ENCODE assay signal across 29 cellular contexts in the genomic region with DNA sequence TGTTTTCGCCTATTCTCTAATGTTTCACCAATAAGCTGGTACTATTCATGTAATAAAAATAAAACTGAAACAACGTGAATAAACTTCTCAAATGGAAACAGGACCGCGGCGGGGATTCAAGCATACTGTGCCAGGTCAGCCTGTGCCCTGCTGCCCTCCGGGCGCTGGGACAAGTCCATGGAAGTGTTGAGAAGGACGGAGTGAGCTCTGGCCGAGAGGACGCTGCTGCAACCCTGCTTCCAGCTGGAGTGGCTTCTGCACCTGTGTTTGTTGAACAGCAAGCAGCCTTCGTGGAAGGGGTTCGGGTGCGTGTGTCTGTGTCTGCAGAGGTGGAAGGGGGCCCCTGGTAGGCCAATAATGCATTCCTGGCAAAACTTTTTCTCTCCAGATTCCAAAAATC. TPM values are rescaled to one million over a fixed set of nuclear protein-coding genes. Genes with fewer than 3 reads are reported as not detected.
DNase-seq lines count a peak whose midpoint lies in the region; ATAC-seq and TF ChIP-seq lines count a peak whose summit lies in the region.
"Had no signal": no experiment of that assay in that cellular context is flagged by ENCODE, and none has a peak within 500 bp of the region (broad histone marks: within the 10 kb centered on the region; RNA-seq: fewer than 3 reads in every experiment).

No MANE protein-coding gene starts in this region.

- no peaks in the 10 kb centered on the region for H3K79me1 ChIP-seq in neuronal stem cell (ENCODE audit: low read depth, low read length)

- no peak overlapping the region for H2BK5ac ChIP-seq in neuronal stem cell (ENCODE audit: low read length)

- no peak overlapping the region for H2AFZ ChIP-seq in neuronal stem cell (ENCODE audit: low read length)
- H2AFZ ChIP-seq: GM23338, PC-9 had no signal

- H3K4me2 ChIP-seq in neuronal stem cell (ENCODE audit: insufficient read depth, low read length, poor library complexity, severe bottlenecking), result no peak overlapping the region
- H3K4me2 ChIP-seq: GM23338, KMS-11, PC-9 had no signal

- no peak overlapping the region for H3K27ac Mint-ChIP-seq in activated CD8-positive, alpha-beta memory T cell treated with anti-CD3 and anti-CD28 coated beads, Interleukin-2, amount 10 ng/mL, durations not matched to agents 7 days and 5 days
- H3K27ac Mint-ChIP-seq: CD14-positive monocyte; CD8-positive, alpha-beta memory T cell; GM23338 had no signal

- no peaks in the 10 kb centered on the region for H3K36me3 Mint-ChIP-seq in activated CD8-positive, alpha-beta memory T cell treated with anti-CD3 and anti-CD28 coated beads, Interleukin-2, amount 10 ng/mL, durations not matched to agents 7 days and 5 days
- H3K36me3 Mint-ChIP-seq: CD14-positive monocyte; CD8-positive, alpha-beta memory T cell had no signal

- no peak overlapping the region for H4K91ac ChIP-seq in neuronal stem cell (ENCODE audit: low read depth, low read length, poor library complexity)

- no peak overlapping the region for H2BK15ac ChIP-seq in neuronal stem cell (ENCODE audit: low read length)

- H3K18ac ChIP-seq in neuronal stem cell (ENCODE audit: low read length), result peak overlapping the region; percentile 36

- H3K27me3 ChIP-seq in neuronal stem cell (ENCODE audit: control insufficient read depth in 3 of 3, insufficient read depth in 3 of 3, low read depth in 1 of 3, low read length in 3 of 3), result no peaks in the 10 kb centered on the region
- H3K27me3 ChIP-seq: BE2C, SJCRH30 had no signal

- H3K14ac ChIP-seq in neuronal stem cell (ENCODE audit: low read length), result no peak overlapping the region

- no peak overlapping the region for H3K4me3 Mint-ChIP-seq in activated CD8-positive, alpha-beta memory T cell treated with anti-CD3 and anti-CD28 coated beads, Interleukin-2, amount 10 ng/mL, durations not matched to agents 7 days and 5 days
- H3K4me3 Mint-ChIP-seq: CD14-positive monocyte; CD8-positive, alpha-beta memory T cell; GM23338 had no signal

- no peaks in the 10 kb centered on the region for H3K36me3 ChIP-seq in neuronal stem cell (replicated peaks in 1 of 2; ENCODE audit: control insufficient read depth in 2 of 2, insufficient read depth in 2 of 2, low read length in 2 of 2)
- H3K36me3 ChIP-seq: BE2C, SJCRH30 had no signal

- H2AK5ac ChIP-seq in neuronal stem cell (ENCODE audit: low read depth, low read length), result no peak overlapping the region

- ATAC-seq in activated CD8-positive, alpha-beta memory T cell treated with anti-CD3 and anti-CD28 coated beads, Interleukin-2, amount 10 ng/mL, durations not matched to agents 7 days and 5 days, result no peak
- ATAC-seq: GM23338, Right ventricle myocardium inferior had no signal

- no peak overlapping the region for H2BK120ac ChIP-seq in neuronal stem cell (ENCODE audit: low read depth, low read length)

- TF ChIP-seq CTCF in GM10266 (IDR thresholded peaks at IDR 0.05; ENCODE audit: control insufficient read depth, insufficient read depth, low read depth, missing control alignments), result no peak

- H3K9ac ChIP-seq in neuronal stem cell (ENCODE audit: low read depth, low read length, poor library complexity), result no peak overlapping the region
- H3K9ac ChIP-seq: KMS-11 had no signal

- H3K9me3 ChIP-seq in neuronal stem cell (replicated peaks in 1 of 2; ENCODE audit: control insufficient read depth in 2 of 2, insufficient read depth in 1 of 2, low read depth in 1 of 2, low read length in 2 of 2), result no peaks in the 10 kb centered on the region
- H3K9me3 ChIP-seq: BE2C, SJCRH30 had no signal

- H3K4me1 Mint-ChIP-seq in activated CD8-positive, alpha-beta memory T cell treated with anti-CD3 and anti-CD28 coated beads, Interleukin-2, amount 10 ng/mL, durations not matched to agents 7 days and 5 days, result no peaks in the 10 kb centered on the region
- H3K4me1 Mint-ChIP-seq: CD8-positive, alpha-beta memory T cell had no signal

- no peak overlapping the region for H3K23ac ChIP-seq in neuronal stem cell (ENCODE audit: low read depth, low read length, poor library complexity)

- H3K9me3 Mint-ChIP-seq in activated CD8-positive, alpha-beta memory T cell treated with anti-CD3 and anti-CD28 coated beads, Interleukin-2, amount 10 ng/mL, durations not matched to agents 7 days and 5 days (ENCODE audit: low read depth), result no peaks in the 10 kb centered on the region
- H3K9me3 Mint-ChIP-seq: CD8-positive, alpha-beta memory T cell had no signal

- H2BK12ac ChIP-seq in neuronal stem cell (ENCODE audit: low read length), result no peak overlapping the region

- H3K4me1 ChIP-seq in neuronal stem cell (ENCODE audit: control insufficient read depth in 2 of 2, insufficient read depth in 1 of 2, low read depth in 1 of 2, low read length in 2 of 2), result peaks cover 2 to 4% of the 10 kb centered on the region in 2 donors
- H3K4me1 ChIP-seq: BE2C, SJCRH30 had no signal

- no peak overlapping the region for H3K4ac ChIP-seq in neuronal stem cell (ENCODE audit: low read length)

- peak overlapping the region; percentile 48 for H4K8ac ChIP-seq in neuronal stem cell (ENCODE audit: low read depth, low read length)

- CTCF ChIA-PET in activated CD8-positive, alpha-beta memory T cell treated with anti-CD3 and anti-CD28 coated beads, Interleukin-2, amount 10 ng/mL, durations not matched to agents 7 days and 5 days (lab: Charles Lee), result no interaction called here

- no CpG with 5 or more reads among the region's 13 CpGs for WGBS in neuronal stem cell (ENCODE audit: extremely low coverage in 2 of 2, insufficient read length in 2 of 2, insufficient replicate concordance in 1 of 2), 2 donors

- H3K27me3 Mint-ChIP-seq in activated CD8-positive, alpha-beta memory T cell treated with anti-CD3 and anti-CD28 coated beads, Interleukin-2, amount 10 ng/mL, durations not matched to agents 7 days and 5 days, result no peaks in the 10 kb centered on the region

- DNase-seq in activated CD8-positive, alpha-beta memory T cell treated with anti-CD3 and anti-CD28 coated beads, Interleukin-2, amount 10 ng/mL, durations not matched to agents 7 days and 5 days, result peak; percentile 36
- DNase-seq in activated CD8-positive, alpha-beta memory T cell treated with anti-CD3 and anti-CD28 coated beads, Interleukin-2, amount 50 U/mL, for 48 hours, result no peak
- DNase-seq in ecto neural progenitor cell (ENCODE audit: low spot score) (peak; percentile 32), neuronal stem cell (ENCODE audit: low spot score) (no peak), midbrain (lab: John Stamatoyannopoulos, UW) (no peak), GM10266 (ENCODE audit: extremely low spot score) (no peak)
- DNase-seq in activated CD4-positive, alpha-beta T cell treated with anti-CD3 and anti-CD28 coated beads, Interleukin-2, amount 50 U/mL, for 4 hours, result no peak
- DNase-seq: 8988T; ACHN; BE2C; CD8-positive, alpha-beta memory T cell; DMS79 treated with DMSO at 0.1 percent for 48 hours; GF-D8; HCEC 1CT; MM.1S; NCI-H1048; NCI-H1417; NCI-H1694; NCI-H2029 treated with DMSO at 0.1 percent for 48 hours; NCI-H446 treated with DMSO at 0.1 percent for 48 hours; NCI-H526; NCI-H82; NK-92 treated with Interleukin-12 subunit alpha and Interleukin-12 subunit beta, amount 100 ng/mL, for 24 hours; PC-9; SJCRH30 had no signal

- no peak overlapping the region for H3K4me3 ChIP-seq in neuronal stem cell (ENCODE audit: low read length in 2 of 2)
- H3K4me3 ChIP-seq: GM23338, PC-9, SJCRH30 had no signal

- no peak overlapping the region for H3K27ac ChIP-seq in neuronal stem cell (replicated peaks; ENCODE audit: low read length)
- H3K27ac ChIP-seq: KMS-11, PC-9, SJCRH30 had no signal

RNA-seq across cellular contexts. Expression of a gene that starts 50.0 kb away (rescaled TPM):
- total RNA-seq in activated CD8-positive, alpha-beta memory T cell treated with anti-CD3 and anti-CD28 coated beads, Interleukin-2, amount 10 ng/mL, durations not matched to agents 7 days and 5 days, result 1 to 10 TPM in 1 of 2 experiments, under 1 TPM in 1; 0.44 to 1.5 TPM
- 2.0 TPM for polyA plus RNA-seq in neuronal stem cell (2013, experiment 1 of 2)
- 1.8 TPM for polyA plus RNA-seq in neuronal stem cell (2013, experiment 2 of 2)

Comparison
In these comparisons a context has a peak if more than half of its experiments do, and no peak if none do; other contexts are left out.
1. DNase-seq: peak in activated CD8-positive, alpha-beta memory T cell treated with anti-CD3 and anti-CD28 coated beads, Interleukin-2, amount 10 ng/mL, durations not matched to agents 7 days and 5 days (single experiment) and ecto neural progenitor cell (single experiment); none in activated CD8-positive, alpha-beta memory T cell treated with anti-CD3 and anti-CD28 coated beads, Interleukin-2, amount 50 U/mL, for 48 hours (single experiment), neuronal stem cell (single experiment), midbrain (single experiment), activated CD4-positive, alpha-beta T cell treated with anti-CD3 and anti-CD28 coated beads, Interleukin-2, amount 50 U/mL, for 4 hours (0 of 2) and GM10266 (single experiment).